ENCODE assay signal across 35 cellular contexts in genomic region chr3:5295191-5295690, GRCh38.
"Had no signal": no experiment of that assay in that cellular context is flagged by ENCODE, and none has a peak within 500 bp of the region (broad histone marks: within the 10 kb centered on the region; RNA-seq: fewer than 3 reads in every experiment).

No MANE protein-coding gene starts in this region.

- ATAC-seq: activated naive CD4-positive, alpha-beta T cell treated with anti-CD3 and anti-CD28 coated beads, Interleukin-2, amount 50 U/mL, for 72 hours; activated T-cell treated with anti-CD3 and anti-CD28 coated beads, Interleukin-2, amount 50 U/mL, for 4 hours; K562 had no signal

- H3K9me3 ChIP-seq: adrenal gland, SJCRH30 had no signal

- H3K36me3 Mint-ChIP-seq: activated CD4-positive, alpha-beta memory T cell treated with anti-CD3 and anti-CD28 coated beads for 36 hours; activated naive CD4-positive, alpha-beta T cell treated with anti-CD3 and anti-CD28 coated beads, Interleukin-2, amount 50 U/mL, for 72 hours; brain had no signal

- H3K4me1 ChIP-seq: adrenal gland, SJCRH30 had no signal

- H3K27me3 ChIP-seq: adrenal gland, SJCRH30 had no signal

- H3K4me2 ChIP-seq: PC-9 had no signal

- FAIRE-seq: K562, RCC 7860 had no signal

- H3K27ac Mint-ChIP-seq: activated B cell treated with CpG ODN at 0.5 μM for 24 hours; activated CD4-positive, alpha-beta memory T cell treated with anti-CD3 and anti-CD28 coated beads for 36 hours; activated naive CD4-positive, alpha-beta T cell treated with anti-CD3 and anti-CD28 coated beads for 36 hours; activated naive CD4-positive, alpha-beta T cell treated with anti-CD3 and anti-CD28 coated beads, Interleukin-2, amount 50 U/mL, for 72 hours; activated T-helper 1 cell treated with anti-CD3 and anti-CD28 coated beads, Interleukin-12 subunit alpha, Interleukin-12 subunit beta, Interleukin-2, Interleukin-4 antibody, amounts not matched to agents 30 ng/mL and 10 ng/mL and 1 ng/mL, durations not matched to agents 14 hours and 24 hours and 36 hours; brain had no signal

- H3K4me3 Mint-ChIP-seq: activated B cell treated with CpG ODN at 0.5 μM for 24 hours; activated CD4-positive, alpha-beta memory T cell treated with anti-CD3 and anti-CD28 coated beads for 36 hours; activated naive CD4-positive, alpha-beta T cell treated with anti-CD3 and anti-CD28 coated beads for 36 hours; activated T-cell treated with anti-CD3 and anti-CD28 coated beads, Interleukin-2, amount 50 U/mL, for 4 hours; activated T-helper 1 cell treated with anti-CD3 and anti-CD28 coated beads, Interleukin-12 subunit alpha, Interleukin-12 subunit beta, Interleukin-2, Interleukin-4 antibody, amounts not matched to agents 30 ng/mL and 10 ng/mL and 1 ng/mL, durations not matched to agents 14 hours and 24 hours and 36 hours; brain; central memory CD8-positive, alpha-beta T cell had no signal

- H3K9me3 Mint-ChIP-seq: activated B cell treated with CpG ODN at 0.5 μM for 24 hours; activated CD4-positive, alpha-beta memory T cell treated with anti-CD3 and anti-CD28 coated beads for 36 hours; activated naive CD4-positive, alpha-beta T cell treated with anti-CD3 and anti-CD28 coated beads for 36 hours; activated T-helper 1 cell treated with anti-CD3 and anti-CD28 coated beads, Interleukin-12 subunit alpha, Interleukin-12 subunit beta, Interleukin-2, Interleukin-4 antibody, amounts not matched to agents 30 ng/mL and 10 ng/mL and 1 ng/mL, durations not matched to agents 14 hours and 24 hours and 36 hours; central memory CD8-positive, alpha-beta T cell had no signal

- H3K36me3 ChIP-seq: adrenal gland, SJCRH30 had no signal

- DNase-seq: activated B cell treated with CpG ODN at 0.5 μM for 24 hours; activated CD4-positive, alpha-beta memory T cell treated with anti-CD3 and anti-CD28 coated beads for 36 hours; activated CD4-positive, alpha-beta T cell treated with anti-CD3 and anti-CD28 coated beads for 4 hours; activated CD4-positive, alpha-beta T cell treated with anti-CD3 and anti-CD28 coated beads, Interleukin-2, amount 50 U/mL, for 1 hour; activated CD4-positive, CD25-positive, alpha-beta regulatory T cell treated with anti-CD3 and anti-CD28 coated beads, Interleukin-2, amount 50 U/mL, for 72 hours; activated CD8-positive, alpha-beta memory T cell treated with anti-CD3 and anti-CD28 coated beads, Interleukin-2, amount 50 U/mL, for 4 hours; activated gamma-delta T cell treated with Interleukin-2 at 50 U/mL for 16 hours; activated naive CD4-positive, alpha-beta T cell treated with anti-CD3 and anti-CD28 coated beads for 36 hours; activated T-cell treated with anti-CD3 and anti-CD28 coated beads for 4 hours; activated T-cell treated with anti-CD3 and anti-CD28 coated beads, Interleukin-2, amount 50 U/mL, for 4 hours; adrenal gland; NCI-H1105; NCI-H1417 treated with DMSO at 0.1 percent for 48 hours; NCI-H1694; NCI-H1930; NCI-H2171; NCI-H510A; NCI-H526; NCI-H748 treated with DMSO at 0.1 percent for 48 hours; NK-92 treated with Interleukin-12 subunit alpha and Interleukin-12 subunit beta, amount 100 ng/mL, for 24 hours; PC-9; SHP77; SJCRH30; T-helper 1 cell; T-helper 2 cell; T-helper 9 cell had no signal

- H3K27ac ChIP-seq: adrenal gland, PC-9, RWPE1, SJCRH30, SK-N-MC, VCaP had no signal

- H2AFZ ChIP-seq: PC-9 had no signal

- H3K4me3 ChIP-seq: adrenal gland, K562, PC-9, SJCRH30, SK-N-MC had no signal
